ENCODE assay signal across 12 cellular contexts in the genomic region with DNA sequence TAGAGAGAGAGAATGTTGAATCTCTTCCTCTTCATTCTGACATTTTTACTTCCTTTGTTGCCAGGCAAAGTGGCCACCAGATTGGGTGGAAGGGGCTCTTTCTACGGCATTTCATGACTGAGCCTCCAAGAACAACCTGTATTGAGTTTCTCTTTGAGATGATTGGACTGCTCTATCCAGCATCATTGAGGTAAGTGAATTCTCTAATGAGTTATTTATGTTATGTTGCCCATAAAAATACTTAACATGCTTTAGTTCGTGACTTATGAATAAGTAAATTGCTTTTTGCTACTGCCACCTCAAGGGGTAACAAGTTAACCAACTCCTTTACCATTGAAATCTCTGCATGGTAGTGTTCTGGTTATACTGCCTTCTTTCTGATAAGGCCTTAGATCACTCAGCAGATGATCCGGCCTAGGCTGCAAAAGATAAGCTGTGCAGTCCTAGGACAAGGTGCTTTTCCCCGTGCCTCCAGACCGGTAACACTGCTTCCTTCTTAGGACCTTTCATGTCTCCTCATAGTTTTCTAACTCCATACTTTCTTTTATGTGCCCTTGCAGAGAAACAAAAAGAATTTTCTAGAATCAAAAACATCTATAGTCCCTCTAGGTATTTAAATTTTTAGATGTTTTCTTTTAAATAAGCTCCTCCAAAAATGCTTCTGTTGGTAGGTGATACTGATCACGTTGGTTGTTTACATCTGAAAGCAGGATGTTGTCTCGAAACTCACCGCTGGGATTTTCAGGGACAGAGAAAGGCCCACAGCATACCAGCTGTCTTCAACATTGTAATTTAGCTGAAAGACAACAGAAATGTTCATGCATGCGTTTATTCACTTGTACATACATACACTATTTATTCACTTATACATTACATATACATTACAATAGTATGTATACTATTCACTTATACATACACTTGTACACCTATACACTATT.
DNase-seq lines count a peak whose midpoint lies in the region; ATAC-seq lines count a peak whose summit lies in the region.
"Had no signal": no experiment of that assay in that cellular context is flagged by ENCODE, and none has a peak within 500 bp of the region (broad histone marks: within the 10 kb centered on the region; RNA-seq: fewer than 3 reads in every experiment).

No MANE protein-coding gene starts in this region.

- peaks cover 3% of the 10 kb centered on the region for H3K4me1 Mint-ChIP-seq in activated naive CD4-positive, alpha-beta T cell treated with anti-CD3 and anti-CD28 coated beads, Interleukin-2, amount 50 U/mL, for 24 hours
- peaks cover 5% of the 10 kb centered on the region for H3K4me1 Mint-ChIP-seq in activated T-helper 17 cell treated with anti-CD3 and anti-CD28 coated beads, Interleukin-2, amount 50 U/mL, for 72 hours

- no peaks in the 10 kb centered on the region for H3K4me1 ChIP-seq in muscle layer of duodenum (ENCODE audit: control insufficient read depth in 1 of 2, insufficient read depth in 2 of 2, low read length in 2 of 2)

- ATAC-seq in activated T-helper 17 cell treated with anti-CD3 and anti-CD28 coated beads, Interleukin-2, amount 50 U/mL, for 72 hours (replicated peaks), result no peak
- no peak for ATAC-seq in HG03045 (IDR thresholded peaks at IDR 0.05; ENCODE audit: unreplicated experiment)

- H3K36me3 ChIP-seq in muscle layer of duodenum (ENCODE audit: control insufficient read depth in 1 of 2, insufficient read depth in 2 of 2, low read length in 2 of 2), result no peaks in the 10 kb centered on the region

- peak overlapping the region in 1 of 2 donors; percentile 23 for H3K4me3 ChIP-seq in muscle layer of duodenum (ENCODE audit: low read depth in 1 of 2, low read length in 2 of 2)
- H3K4me3 ChIP-seq: GM23248 had no signal

- no peaks in the 10 kb centered on the region for H3K36me3 Mint-ChIP-seq in activated naive CD4-positive, alpha-beta T cell treated with anti-CD3 and anti-CD28 coated beads, Interleukin-2, amount 50 U/mL, for 24 hours
- no peaks in the 10 kb centered on the region for H3K36me3 Mint-ChIP-seq in activated T-helper 17 cell treated with anti-CD3 and anti-CD28 coated beads, Interleukin-2, amount 50 U/mL, for 72 hours (ENCODE audit: low read depth)

- no peak overlapping the region for H3K4me3 Mint-ChIP-seq in activated naive CD4-positive, alpha-beta T cell treated with anti-CD3 and anti-CD28 coated beads, Interleukin-2, amount 50 U/mL, for 24 hours
- no peak overlapping the region for H3K4me3 Mint-ChIP-seq in activated T-helper 17 cell treated with anti-CD3 and anti-CD28 coated beads, Interleukin-2, amount 50 U/mL, for 72 hours

- no peak for DNase-seq in activated naive CD4-positive, alpha-beta T cell treated with anti-CD3 and anti-CD28 coated beads, Interleukin-2, amount 50 U/mL, for 16 hours
- no peak for DNase-seq in activated CD4-positive, CD25-positive, alpha-beta regulatory T cell (lab: John Stamatoyannopoulos, UW)
- no peak for DNase-seq in central memory CD4-positive, alpha-beta T cell
- DNase-seq: GF-D8, GM23248, KBM-7, NCI-H345, NCI-H526 treated with DMSO at 0.1 percent for 48 hours had no signal

- H3K9me3 ChIP-seq in muscle layer of duodenum (ENCODE audit: control insufficient read depth in 1 of 2, low read length in 2 of 2), result no peaks in the 10 kb centered on the region

- H3K27me3 Mint-ChIP-seq in activated naive CD4-positive, alpha-beta T cell treated with anti-CD3 and anti-CD28 coated beads, Interleukin-2, amount 50 U/mL, for 24 hours, result no peaks in the 10 kb centered on the region
- no peaks in the 10 kb centered on the region for H3K27me3 Mint-ChIP-seq in activated T-helper 17 cell treated with anti-CD3 and anti-CD28 coated beads, Interleukin-2, amount 50 U/mL, for 72 hours

- no peaks in the 10 kb centered on the region for H3K9me3 Mint-ChIP-seq in activated naive CD4-positive, alpha-beta T cell treated with anti-CD3 and anti-CD28 coated beads, Interleukin-2, amount 50 U/mL, for 24 hours
- peaks cover 4% of the 10 kb centered on the region for H3K9me3 Mint-ChIP-seq in activated T-helper 17 cell treated with anti-CD3 and anti-CD28 coated beads, Interleukin-2, amount 50 U/mL, for 72 hours

- peak overlapping the region; percentile 35 for H3K27ac Mint-ChIP-seq in activated naive CD4-positive, alpha-beta T cell treated with anti-CD3 and anti-CD28 coated beads, Interleukin-2, amount 50 U/mL, for 24 hours
- H3K27ac Mint-ChIP-seq in activated T-helper 17 cell treated with anti-CD3 and anti-CD28 coated beads, Interleukin-2, amount 50 U/mL, for 72 hours, result peak overlapping the region; percentile 49

- peak overlapping the region; percentile 9 for H3K27ac ChIP-seq in muscle layer of duodenum (ENCODE audit: low read length)
- H3K27ac ChIP-seq: GM23248 had no signal

- H3K27me3 ChIP-seq in muscle layer of duodenum (ENCODE audit: low read depth, low read length), result no peaks in the 10 kb centered on the region
